ENCODE assay signal across 2 cellular contexts in genomic region chr9:109340979-109341378, GRCh38. TPM values are rescaled to one million over a fixed set of nuclear protein-coding genes. Genes with fewer than 3 reads are reported as not detected.
"Had no signal": no experiment of that assay in that cellular context is flagged by ENCODE, and none has a peak within 500 bp of the region (broad histone marks: within the 10 kb centered on the region; RNA-seq: fewer than 3 reads in every experiment).

No MANE protein-coding gene starts in this region.

RNA-seq across cellular contexts. Expression of gene EPB41L4B, which starts 20.1 kb away (rescaled TPM):
- total RNA-seq: naive thymus-derived CD8-positive, alpha-beta T cell; natural killer cell had no signal
